17 cellular contexts compared by ENCODE assay signal in the genomic region with DNA sequence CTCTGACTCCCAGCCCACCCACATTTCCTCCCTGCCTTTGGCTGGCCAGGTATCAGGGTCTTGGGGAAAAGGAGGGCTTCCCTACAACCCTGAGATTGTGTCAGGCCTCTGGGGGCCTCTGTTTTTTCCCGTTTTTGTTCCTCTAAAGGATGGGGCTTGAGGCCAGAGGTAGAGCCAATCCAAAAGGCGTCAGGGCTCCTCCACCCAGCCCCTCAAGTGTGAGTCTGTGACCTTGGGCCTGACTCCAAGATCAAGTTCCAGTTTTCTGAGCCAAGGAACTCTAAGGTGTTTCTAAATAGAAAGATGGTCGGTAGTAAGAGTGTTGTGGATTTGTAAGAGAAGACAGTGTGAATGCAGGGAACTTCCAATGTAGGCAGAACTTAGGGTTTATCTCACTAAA.
"Had no signal": no experiment of that assay in that cellular context is flagged by ENCODE, and none has a peak within 500 bp of the region (broad histone marks: within the 10 kb centered on the region; RNA-seq: fewer than 3 reads in every experiment).

No MANE protein-coding gene starts in this region.

- H3K4me2 ChIP-seq: smooth muscle cell had no signal

- H3K27me3 ChIP-seq: upper lobe of right lung had no signal

- DNase-seq: activated B cell treated with CpG ODN at 0.5 μM for 24 hours; activated CD4-positive, alpha-beta T cell treated with anti-CD3 and anti-CD28 coated beads for 36 hours; activated CD4-positive, alpha-beta T cell treated with anti-CD3 and anti-CD28 coated beads, Interleukin-2, amount 50 U/mL, for 4 hours; activated CD8-positive, alpha-beta memory T cell treated with anti-CD3 and anti-CD28 coated beads, Interleukin-2, amount 50 U/mL, for 48 hours; activated naive CD4-positive, alpha-beta T cell treated with Interleukin-2 at 50 U/mL for 16 hours; activated naive CD8-positive, alpha-beta T cell treated with anti-CD3 and anti-CD28 coated beads, Interleukin-2, amount 10 ng/mL, durations not matched to agents 7 days and 5 days; activated T-cell treated with anti-CD3 and anti-CD28 coated beads, Interleukin-2, amount 50 U/mL, for 4 hours; amniotic stem cell; cortex of kidney; endodermal cell; stimulated activated CD4-positive, alpha-beta T cell treated with anti-CD3 and anti-CD28 coated beads, Interleukin-15, amount 100 ng/mL, for 24 hours; stimulated activated CD8-positive, alpha-beta memory T cell treated with anti-CD3 and anti-CD28 coated beads, Interleukin-4, amount 100 ng/mL, for 48 hours; stimulated activated naive CD4-positive, alpha-beta T cell; T1000; upper lobe of right lung had no signal

- H3K27ac ChIP-seq: upper lobe of right lung had no signal

- ATAC-seq: activated CD4-positive, alpha-beta T cell treated with anti-CD3 and anti-CD28 coated beads for 36 hours; activated T-cell treated with anti-CD3 and anti-CD28 coated beads, Interleukin-2, amount 50 U/mL, for 4 hours; sciatic nerve; upper lobe of right lung had no signal

- H3K4me3 ChIP-seq: smooth muscle cell, upper lobe of right lung had no signal

- H3K9me3 ChIP-seq: upper lobe of right lung had no signal

- H3K36me3 ChIP-seq: upper lobe of right lung had no signal
